ENCODE assay signal across 22 cellular contexts in genomic region chr15:46701347-46701746, GRCh38.
DNase-seq lines count a peak whose midpoint lies in the region; ATAC-seq, FAIRE-seq and TF ChIP-seq lines count a peak whose summit lies in the region.
"Had no signal": no experiment of that assay in that cellular context is flagged by ENCODE, and none has a peak within 500 bp of the region (broad histone marks: within the 10 kb centered on the region; RNA-seq: fewer than 3 reads in every experiment).

No MANE protein-coding gene starts in this region.

- no peaks in the 10 kb centered on the region for H3K79me2 ChIP-seq in HepG2 (ENCODE audit: insufficient read depth, low read length)

- POLR2A ChIA-PET in HepG2 (lab: Yijun Ruan, JAX): no interaction called here
- POLR2A ChIA-PET in IMR-90 (lab: Charles Lee; ENCODE audit: unreplicated experiment): no interaction called here
- POLR2A ChIA-PET in T-cell (lab: Charles Lee): no interaction called here

- H4K5ac ChIP-seq in IMR-90 (ENCODE audit: low read depth, low read length): no peak overlapping the region

- dilution Hi-C loops in IMR-90 (cut with HindIII; ENCODE audit: low sequenced_read_pairs, unreplicated experiment): no loop called here

- no peak overlapping the region for H3K4me3 Mint-ChIP-seq in T-cell
- H3K4me3 Mint-ChIP-seq: CD14-positive monocyte; CD4-positive, alpha-beta memory T cell; CD4-positive, CD25-positive, alpha-beta regulatory T cell; CD8-positive, alpha-beta memory T cell had no signal

- H3K9me3 Mint-ChIP-seq in T-cell: peaks cover 9 to 21% (median 13%) of the 10 kb centered on the region in 3 donors

- no peak for ATAC-seq in HepG2
- no peak for ATAC-seq in right lobe of liver
- no peak for ATAC-seq in IMR-90 (ENCODE audit: low read depth)
- ATAC-seq in T-cell (replicated peaks in 1 of 4): no peak

- no peak overlapping the region for H3K4me3 ChIP-seq in HepG2 (replicated peaks in 1 of 3; ENCODE audit: insufficient read depth in 1 of 3, low read depth in 2 of 3, low read length in 3 of 3)
- H3K4me3 ChIP-seq in right lobe of liver: no peak overlapping the region
- H3K4me3 ChIP-seq in IMR-90 (ENCODE audit: insufficient read depth, low read depth, low read length): no peak overlapping the region
- no peak overlapping the region for H3K4me3 ChIP-seq in Peyer's patch
- H3K4me3 ChIP-seq: BLaER1, GM12878 had no signal

- H4K91ac ChIP-seq in IMR-90 (ENCODE audit: insufficient read depth, low read depth, low read length): no peak overlapping the region

- H3K36me3 Mint-ChIP-seq in T-cell: no peaks in the 10 kb centered on the region
- H3K36me3 Mint-ChIP-seq: CD14-positive monocyte; CD4-positive, alpha-beta memory T cell; CD4-positive, CD25-positive, alpha-beta regulatory T cell; CD8-positive, alpha-beta memory T cell had no signal

- 3% methylated on average over 1 of the region's 1 CpG for WGBS in HepG2 (ENCODE audit: low lambda C conversion rate)
- WGBS in right lobe of liver (ENCODE audit: insufficient coverage, low coverage, low lambda C conversion rate, missing lambda C conversion rate): 54% methylated on average over 1 of the region's 1 CpG
- no CpG with 5 or more reads among the region's 1 CpG for WGBS in IMR-90 (ENCODE audit: extremely low coverage in 2 of 2, insufficient read length in 1 of 2), 2 experiments

- H2AFZ ChIP-seq in HepG2 (ENCODE audit: low read length): no peak overlapping the region
- no peak overlapping the region for H2AFZ ChIP-seq in IMR-90 (replicated peaks; ENCODE audit: low read length, poor library complexity)

- no peak overlapping the region for H4K8ac ChIP-seq in IMR-90 (ENCODE audit: low read depth in 2 of 2, low read length in 2 of 2)

- FAIRE-seq in HepG2 (lab: Jason Lieb, UNC): no peak
- FAIRE-seq: G401.6, GM12878, GM12892, GM18507 had no signal

- TF ChIP-seq EP300 in HepG2 (IDR thresholded peaks at IDR 0.05; ENCODE audit: low read depth in 2 of 2, low read length in 2 of 2): no peak
- TF ChIP-seq EP300 in HepG2 (CRISPR knock-in tag; IDR thresholded peaks at IDR 0.05; ENCODE audit: borderline replicate concordance): no peak

- DNase-seq in HepG2 (ENCODE audit: low spot score): no peak
- no peak for DNase-seq in right lobe of liver
- DNase-seq in IMR-90: no peak
- no peak for DNase-seq in Peyer's patch
- no peak for DNase-seq in T-cell
- DNase-seq: ACHN; BE2C; C1 segment of cervical spinal cord; CD4-positive, alpha-beta memory T cell; CD4-positive, CD25-positive, alpha-beta regulatory T cell; CD8-positive, alpha-beta memory T cell; COR-L47; DMS 273 treated with DMSO at 0.1 percent for 48 hours; DMS79 treated with DMSO at 0.1 percent for 48 hours; GF-D8 had no signal

- no peaks in the 10 kb centered on the region for H3K79me1 ChIP-seq in IMR-90 (ENCODE audit: low read depth in 1 of 2, low read length in 2 of 2)

- H3K9ac ChIP-seq in HepG2 (ENCODE audit: insufficient read depth, low read depth, low read length) (no peak overlapping the region), IMR-90 (ENCODE audit: low read depth, low read length) (no peak overlapping the region)
- H3K9ac ChIP-seq: BLaER1 had no signal

- peaks cover 91% of the 10 kb centered on the region for H3K9me3 ChIP-seq in HepG2 (ENCODE audit: low read length)
- no peaks in the 10 kb centered on the region for H3K9me3 ChIP-seq in right lobe of liver
- peaks cover 6% of the 10 kb centered on the region for H3K9me3 ChIP-seq in IMR-90 (ENCODE audit: control insufficient read depth, insufficient read depth, low read length)
- no peaks in the 10 kb centered on the region for H3K9me3 ChIP-seq in Peyer's patch
- H3K9me3 ChIP-seq: BE2C, BLaER1 had no signal

- H3K18ac ChIP-seq in IMR-90 (ENCODE audit: low read depth, low read length): no peak overlapping the region

- H3K4me2 ChIP-seq in HepG2 (ENCODE audit: low read depth, low read length) (no peak overlapping the region), IMR-90 (ENCODE audit: low read depth, low read length) (no peak overlapping the region)
- H3K4me2 ChIP-seq: BLaER1 had no signal

- H2BK120ac ChIP-seq in IMR-90 (ENCODE audit: low read depth, low read length): no peak overlapping the region

- TF ChIP-seq CTCF in HepG2 (CRISPR knock-in tag; IDR thresholded peaks at IDR 0.05) (no peak), right lobe of liver (IDR thresholded peaks at IDR 0.05) (no peak), IMR-90 (conservative IDR thresholded peaks at IDR 0.05; ENCODE audit: low read depth, low read length) (no peak), Peyer's patch (IDR thresholded peaks at IDR 0.05) (no peak)

- no peaks in the 10 kb centered on the region for H3K4me1 Mint-ChIP-seq in T-cell
- H3K4me1 Mint-ChIP-seq: CD14-positive monocyte; CD4-positive, alpha-beta memory T cell; CD4-positive, CD25-positive, alpha-beta regulatory T cell; CD8-positive, alpha-beta memory T cell had no signal

- H3K4ac ChIP-seq in IMR-90 (ENCODE audit: low read depth, low read length): no peak overlapping the region

- no peak overlapping the region for H3K23ac ChIP-seq in IMR-90 (ENCODE audit: low read depth, low read length)

- H3K36me3 ChIP-seq in HepG2 (replicated peaks in 1 of 2; ENCODE audit: control insufficient read depth in 1 of 2, insufficient read depth in 2 of 2, low read length in 2 of 2) (no peaks in the 10 kb centered on the region), right lobe of liver (no peaks in the 10 kb centered on the region), IMR-90 (ENCODE audit: control insufficient read depth, insufficient read depth, low read length) (no peaks in the 10 kb centered on the region), Peyer's patch (no peaks in the 10 kb centered on the region)
- H3K36me3 ChIP-seq: BE2C, BLaER1 had no signal

- TF ChIP-seq RAD21 in HepG2 (CRISPR knock-in tag; IDR thresholded peaks at IDR 0.05): no peak
- no peak for TF ChIP-seq RAD21 in IMR-90 (IDR thresholded peaks at IDR 0.05; ENCODE audit: low read length)

- H4K20me1 ChIP-seq in HepG2 (ENCODE audit: insufficient read depth, low read length) (no peaks in the 10 kb centered on the region), IMR-90 (ENCODE audit: insufficient read depth, low read length) (no peaks in the 10 kb centered on the region)
- H4K20me1 ChIP-seq: BLaER1 had no signal

- H2BK20ac ChIP-seq in IMR-90 (ENCODE audit: low read depth, low read length): no peak overlapping the region

- CTCF ChIA-PET in HepG2 (lab: Yijun Ruan, JAX; ENCODE audit: low intra/inter-chr PET ratio, low total read pairs) (no interaction called here), IMR-90 (lab: Yijun Ruan, JAX) (no interaction called here), T-cell (lab: Charles Lee) (no interaction called here)

- no peak overlapping the region for H2AK5ac ChIP-seq in IMR-90 (ENCODE audit: low read depth, low read length)

- no peak overlapping the region for H3K14ac ChIP-seq in IMR-90 (replicated peaks; ENCODE audit: low read depth, low read length)

- BruUV-seq in HepG2 (replicated peaks; lab: Mats Ljungman, UMichigan) (no TSS peak), IMR-90 (replicated peaks; lab: Mats Ljungman, UMichigan) (no TSS peak)

- no peaks in the 10 kb centered on the region for H3K9me1 ChIP-seq in IMR-90 (ENCODE audit: insufficient read depth, low read length)

- TF ChIP-seq POLR2A in HepG2 (IDR thresholded peaks at IDR 0.05; ENCODE audit: insufficient read depth in 1 of 2, low read depth in 2 of 2, low read length in 2 of 2) (no peak), right lobe of liver (IDR thresholded peaks at IDR 0.05) (no peak), IMR-90 (IDR thresholded peaks at IDR 0.05; ENCODE audit: low read depth, low read length) (no peak), Peyer's patch (IDR thresholded peaks at IDR 0.05) (no peak)

- no peak overlapping the region for H2BK5ac ChIP-seq in IMR-90 (ENCODE audit: low read depth, low read length, poor library complexity, severe bottlenecking)

- H3K27me3 Mint-ChIP-seq in T-cell: no peaks in the 10 kb centered on the region
- H3K27me3 Mint-ChIP-seq: CD4-positive, alpha-beta memory T cell; CD4-positive, CD25-positive, alpha-beta regulatory T cell; CD8-positive, alpha-beta memory T cell had no signal

- intact Hi-C loops in HepG2 (cut with micrococcal nuclease; ENCODE audit: unreplicated experiment) (no loop called here), right lobe of liver (cut with DNase I) (no loop called here), IMR-90 (cut with micrococcal nuclease) (no loop called here)

- H3K27me3 ChIP-seq in HepG2 (ENCODE audit: control insufficient read depth in 1 of 2, insufficient read depth in 2 of 2, low read length in 2 of 2) (no peaks in the 10 kb centered on the region), right lobe of liver (no peaks in the 10 kb centered on the region), IMR-90 (ENCODE audit: control insufficient read depth, insufficient read depth, low read length) (no peaks in the 10 kb centered on the region), Peyer's patch (no peaks in the 10 kb centered on the region)
- H3K27me3 ChIP-seq: BE2C, BLaER1 had no signal

- H3K27ac ChIP-seq in HepG2 (ENCODE audit: extremely low read length, insufficient read depth, low read length) (no peak overlapping the region), right lobe of liver (no peak overlapping the region), IMR-90 (ENCODE audit: insufficient read depth, low read length) (no peak overlapping the region), Peyer's patch (no peak overlapping the region)
- H3K27ac ChIP-seq: 22Rv1, BLaER1 had no signal

- no peak overlapping the region for H3K27ac Mint-ChIP-seq in T-cell
- H3K27ac Mint-ChIP-seq: CD14-positive monocyte; CD4-positive, alpha-beta memory T cell; CD8-positive, alpha-beta memory T cell had no signal

- no peak overlapping the region for H2BK15ac ChIP-seq in IMR-90 (ENCODE audit: low read depth, low read length)

- H3K56ac ChIP-seq in IMR-90 (ENCODE audit: extremely low read depth, insufficient read depth, low read length): no peak overlapping the region

- in situ Hi-C loops in HepG2 (cut with HindIII; ENCODE audit: extremely low pct_ligation_motif_present, low pct_unique_long_range_greater_than_20kb): no loop called here
- in situ Hi-C loops in IMR-90 (cut with MboI; ENCODE audit: low sequenced_read_pairs): no loop called here

- no peaks in the 10 kb centered on the region for H3K4me1 ChIP-seq in HepG2 (ENCODE audit: insufficient read depth, low read length)
- H3K4me1 ChIP-seq in right lobe of liver: no peaks in the 10 kb centered on the region
- H3K4me1 ChIP-seq in IMR-90 (ENCODE audit: control insufficient read depth, insufficient read depth, low read length): no peaks in the 10 kb centered on the region
- no peaks in the 10 kb centered on the region for H3K4me1 ChIP-seq in Peyer's patch
- H3K4me1 ChIP-seq: BE2C had no signal

- no peak overlapping the region for H2AK9ac ChIP-seq in IMR-90 (replicated peaks; ENCODE audit: low read depth, low read length, poor library complexity)

TF ChIP-seq in HepG2, 621 proteins besides CTCF, POLR2A, EP300 and RAD21 (continues in another document):
- TF ChIP-seq MEIS1 (CRISPR knock-in tag; IDR thresholded peaks at IDR 0.05; ENCODE audit: borderline replicate concordance) (no peak), MAFF (IDR thresholded peaks at IDR 0.05; ENCODE audit: low read depth, low read length) (peak; percentile 88)

TF ChIP-seq in IMR-90, 13 proteins besides CTCF, POLR2A, EP300 and RAD21:
- TF ChIP-seq MAZ (IDR thresholded peaks at IDR 0.05; ENCODE audit: borderline replicate concordance, low read depth, low read length) (no peak), MAFK (IDR thresholded peaks at IDR 0.05; ENCODE audit: low read depth, low read length) (peak; percentile 88)
